ENCODE assay signal across 12 cellular contexts in genomic region chr4:27360651-27361347, GRCh38.
A peak's percentile ranks its signal among the peaks of the same experiment; 100 is the strongest.
DNase-seq lines count a peak whose midpoint lies in the region; ATAC-seq, FAIRE-seq and TF ChIP-seq lines count a peak whose summit lies in the region.
"Had no signal": no experiment of that assay in that cellular context is flagged by ENCODE, and none has a peak within 500 bp of the region (broad histone marks: within the 10 kb centered on the region; RNA-seq: fewer than 3 reads in every experiment).

No MANE protein-coding gene starts in this region.

- no peaks in the 10 kb centered on the region for H3K4me1 ChIP-seq in astrocyte (ENCODE audit: insufficient read depth, low read length)
- peaks cover 5% of the 10 kb centered on the region for H3K4me1 ChIP-seq in stomach smooth muscle (ENCODE audit: control insufficient read depth, insufficient read depth, low read length)

- no peaks in the 10 kb centered on the region for H3K36me3 Mint-ChIP-seq in astrocyte (ENCODE audit: low read depth, unreplicated experiment)

- FAIRE-seq in astrocyte (lab: Jason Lieb, UNC), result no peak

- H3K27me3 ChIP-seq in astrocyte (ENCODE audit: insufficient read depth, low read length) (no peaks in the 10 kb centered on the region), stomach smooth muscle (ENCODE audit: control insufficient read depth in 1 of 2, insufficient read depth in 2 of 2, low read length in 2 of 2) (no peaks in the 10 kb centered on the region)

- ATAC-seq in stimulated activated naive CD8-positive, alpha-beta T cell treated with anti-CD3 and anti-CD28 coated beads, Interleukin-15, amount 100 ng/mL, for 72 hours, result no peak

- H3K4me3 ChIP-seq in astrocyte (ENCODE audit: insufficient read depth, low read depth, low read length), result peak overlapping the region; percentile 32
- H3K4me3 ChIP-seq in stomach smooth muscle (ENCODE audit: low read length in 2 of 2), result peak overlapping the region in 1 of 2 donors; percentile 44

- no peak overlapping the region for H3K4me3 Mint-ChIP-seq in astrocyte (ENCODE audit: unreplicated experiment)
- H3K4me3 Mint-ChIP-seq in stimulated activated naive CD8-positive, alpha-beta T cell treated with anti-CD3 and anti-CD28 coated beads, Interleukin-15, amount 100 ng/mL, for 72 hours, result no peak overlapping the region
- H3K4me3 Mint-ChIP-seq: central memory CD8-positive, alpha-beta T cell had no signal

- H3K9ac ChIP-seq in astrocyte (ENCODE audit: low read length) (peak overlapping the region; percentile 48), stomach smooth muscle (ENCODE audit: low read length in 2 of 2) (no peak overlapping the region)

- H3K79me2 ChIP-seq in astrocyte (ENCODE audit: insufficient read depth, low read length), result no peaks in the 10 kb centered on the region

- H3K4me1 Mint-ChIP-seq in astrocyte (ENCODE audit: low read depth, unreplicated experiment), result peaks cover 27% of the 10 kb centered on the region
- no peaks in the 10 kb centered on the region for H3K4me1 Mint-ChIP-seq in stimulated activated naive CD8-positive, alpha-beta T cell treated with anti-CD3 and anti-CD28 coated beads, Interleukin-15, amount 100 ng/mL, for 72 hours
- H3K4me1 Mint-ChIP-seq: central memory CD8-positive, alpha-beta T cell had no signal

- H2AFZ ChIP-seq in astrocyte (ENCODE audit: low read depth, low read length), result peak overlapping the region; percentile 38

- TF ChIP-seq CTCF in astrocyte (IDR thresholded peaks at IDR 0.05; ENCODE audit: insufficient read depth, low read depth, low read length), result no peak

- H4K20me1 ChIP-seq in astrocyte (ENCODE audit: insufficient read depth, low read length), result no peaks in the 10 kb centered on the region

- peak overlapping the region; percentile 58 for H3K27ac Mint-ChIP-seq in astrocyte (ENCODE audit: unreplicated experiment)
- no peak overlapping the region for H3K27ac Mint-ChIP-seq in stimulated activated naive CD8-positive, alpha-beta T cell treated with anti-CD3 and anti-CD28 coated beads, Interleukin-15, amount 100 ng/mL, for 72 hours
- H3K27ac Mint-ChIP-seq: progenitor cell of endocrine pancreas had no signal

- H3K27ac ChIP-seq in astrocyte (ENCODE audit: low read depth, low read length), result peak overlapping the region; percentile 5
- H3K27ac ChIP-seq in stomach smooth muscle (ENCODE audit: low read length), result peak overlapping the region; percentile 6

- H3K9me3 Mint-ChIP-seq in astrocyte (ENCODE audit: unreplicated experiment), result no peaks in the 10 kb centered on the region
- H3K9me3 Mint-ChIP-seq in stimulated activated naive CD8-positive, alpha-beta T cell treated with anti-CD3 and anti-CD28 coated beads, Interleukin-15, amount 100 ng/mL, for 72 hours, result peaks cover 0 to 3% of the 10 kb centered on the region in 2 donors
- H3K9me3 Mint-ChIP-seq: central memory CD8-positive, alpha-beta T cell had no signal

- no peaks in the 10 kb centered on the region for H3K9me3 ChIP-seq in astrocyte (ENCODE audit: insufficient read depth, low read depth, low read length)
- H3K9me3 ChIP-seq in stomach smooth muscle (ENCODE audit: control insufficient read depth in 2 of 2, low read length in 2 of 2), result no peaks in the 10 kb centered on the region

- DNase-seq in NCI-H82 (lab: John Stamatoyannopoulos, UW) (peak; percentile 2), NCI-H82 treated with DMSO at 0.1 percent for 48 hours (lab: John Stamatoyannopoulos, UW; ENCODE audit: unreplicated experiment) (no peak), astrocyte (ENCODE audit: low read depth) (peak; percentile 84), inferior parietal cortex (ENCODE audit: extremely low spot score) (peak; percentile 48), NCI-H2196 (lab: John Stamatoyannopoulos, UW; ENCODE audit: unreplicated experiment) (no peak), SKM-1 treated with dmso at 0.1 percent for 144 hours (lab: John Stamatoyannopoulos, UW; ENCODE audit: unreplicated experiment) (no peak)
- no peak for DNase-seq in stimulated activated naive CD8-positive, alpha-beta T cell treated with anti-CD3 and anti-CD28 coated beads, Interleukin-15, amount 100 ng/mL, for 72 hours
- DNase-seq: 8988T, NCI-H2107 had no signal

- no peaks in the 10 kb centered on the region for H3K27me3 Mint-ChIP-seq in astrocyte (ENCODE audit: low read depth, unreplicated experiment)
- no peaks in the 10 kb centered on the region for H3K27me3 Mint-ChIP-seq in stimulated activated naive CD8-positive, alpha-beta T cell treated with anti-CD3 and anti-CD28 coated beads, Interleukin-15, amount 100 ng/mL, for 72 hours
- H3K27me3 Mint-ChIP-seq: central memory CD8-positive, alpha-beta T cell; progenitor cell of endocrine pancreas had no signal

- H3K4me2 ChIP-seq in astrocyte (ENCODE audit: low read length), result peak overlapping the region; percentile 78

- H3K36me3 ChIP-seq in astrocyte (ENCODE audit: insufficient read depth, low read length), result no peaks in the 10 kb centered on the region
- H3K36me3 ChIP-seq in stomach smooth muscle (ENCODE audit: control insufficient read depth in 2 of 2, insufficient read depth in 2 of 2, low read length in 2 of 2), result no peaks in the 10 kb centered on the region

Comparison
In these comparisons a context has a peak if more than half of its experiments do, and no peak if none do; other contexts are left out.
1. DNase-seq: peak in NCI-H82 (single experiment), astrocyte (single experiment) and inferior parietal cortex (single experiment); none in NCI-H82 treated with DMSO at 0.1 percent for 48 hours (single experiment), NCI-H2196 (single experiment), SKM-1 treated with dmso at 0.1 percent for 144 hours (single experiment) and stimulated activated naive CD8-positive, alpha-beta T cell treated with anti-CD3 and anti-CD28 coated beads, Interleukin-15, amount 100 ng/mL, for 72 hours (0 of 2).